29 cellular contexts compared by ENCODE assay signal in genomic region chr4:151610229-151610628, GRCh38.
"Had no signal": no experiment of that assay in that cellular context is flagged by ENCODE, and none has a peak within 500 bp of the region (broad histone marks: within the 10 kb centered on the region; RNA-seq: fewer than 3 reads in every experiment).

No MANE protein-coding gene starts in this region.

- DNase-seq: activated B cell treated with CpG ODN at 0.5 μM for 24 hours; activated CD4-positive, alpha-beta memory T cell treated with anti-CD3 and anti-CD28 coated beads for 36 hours; activated CD4-positive, alpha-beta T cell treated with anti-CD3 and anti-CD28 coated beads for 4 hours; activated CD4-positive, alpha-beta T cell treated with anti-CD3 and anti-CD28 coated beads, Interleukin-2, amount 10 ng/mL, durations not matched to agents 24 days and 14 days; activated CD4-positive, alpha-beta T cell treated with anti-CD3 and anti-CD28 coated beads, Interleukin-2, amount 50 U/mL, for 1 hour; activated CD4-positive, alpha-beta T cell treated with anti-CD3 and anti-CD28 coated beads, Interleukin-2, amount 50 U/mL, for 4 hours; activated CD4-positive, CD25-positive, alpha-beta regulatory T cell treated with anti-CD3 and anti-CD28 coated beads, Interleukin-2, amount 50 U/mL, for 72 hours; activated CD8-positive, alpha-beta memory T cell treated with anti-CD3 and anti-CD28 coated beads, Interleukin-2, amount 50 U/mL, for 4 hours; activated CD8-positive, alpha-beta T cell treated with anti-CD3 and anti-CD28 coated beads for 36 hours; activated effector memory CD4-positive, alpha-beta T cell treated with anti-CD3 and anti-CD28 coated beads, Interleukin-2, amount 50 U/mL, for 16 hours; activated gamma-delta T cell treated with Interleukin-2 at 50 U/mL for 16 hours; activated naive CD4-positive, alpha-beta T cell; activated naive CD4-positive, alpha-beta T cell treated with anti-CD3 and anti-CD28 coated beads for 36 hours; activated naive CD4-positive, alpha-beta T cell treated with anti-CD3 and anti-CD28 coated beads, Interleukin-2, amount 50 U/mL, for 16 hours; activated naive CD8-positive, alpha-beta T cell treated with anti-CD3 and anti-CD28 coated beads for 36 hours; activated T-cell treated with anti-CD3 and anti-CD28 coated beads for 4 hours; activated T-cell treated with anti-CD3 and anti-CD28 coated beads, Interleukin-2, amount 50 U/mL, for 1 hour; activated T-cell treated with anti-CD3 and anti-CD28 coated beads, Interleukin-2, amount 50 U/mL, for 4 hours; activated T-cell treated with anti-CD3 and anti-CD28 coated beads, Interleukin-2, amount 50 U/mL, for 72 hours; adrenal gland; amniotic stem cell; aorta; central memory CD4-positive, alpha-beta T cell; T-helper 2 cell; T-helper 9 cell had no signal

- H3K4me1 ChIP-seq: adrenal gland had no signal

- H3K36me3 ChIP-seq: adrenal gland, cardiac muscle cell had no signal

- H3K4me3 ChIP-seq: adrenal gland, cardiac muscle cell had no signal

- H3K27ac ChIP-seq: adrenal gland, cardiac muscle cell, VCaP had no signal

- ATAC-seq: activated CD8-positive, alpha-beta T cell treated with anti-CD3 and anti-CD28 coated beads for 36 hours; activated naive CD4-positive, alpha-beta T cell treated with anti-CD3 and anti-CD28 coated beads, Interleukin-2, amount 50 U/mL, for 72 hours; activated T-cell treated with anti-CD3 and anti-CD28 coated beads, Interleukin-2, amount 50 U/mL, for 4 hours; activated T-cell treated with anti-CD3 and anti-CD28 coated beads, Interleukin-2, amount 50 U/mL, for 72 hours; activated T-helper 17 cell treated with anti-CD3 and anti-CD28 coated beads, Interleukin-2, amount 50 U/mL, for 72 hours had no signal

- H3K27me3 ChIP-seq: adrenal gland, cardiac muscle cell had no signal

- H3K9me3 ChIP-seq: adrenal gland had no signal
